15 cellular contexts compared by ENCODE assay signal in the genomic region with DNA sequence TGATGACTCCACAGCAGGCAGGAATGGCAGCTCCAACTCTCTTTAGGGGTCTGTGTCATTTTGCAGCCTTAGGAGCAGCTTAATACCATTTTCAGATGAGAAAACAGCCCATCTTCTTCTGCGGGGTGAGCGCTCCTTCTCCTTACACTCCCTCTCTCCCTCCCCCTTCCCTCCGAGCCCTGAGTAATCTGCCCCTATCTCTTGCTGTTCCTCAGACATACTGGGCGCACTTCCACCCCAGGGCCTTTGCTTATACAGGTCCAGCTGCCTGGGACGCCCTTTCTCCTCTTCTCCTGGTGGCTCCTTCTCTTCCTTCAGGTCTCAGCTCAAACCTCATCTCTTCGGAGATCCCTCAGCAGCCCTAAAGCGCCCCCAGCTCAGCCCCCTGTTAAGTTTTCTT. TPM values are rescaled to one million over a fixed set of nuclear protein-coding genes. Genes with fewer than 3 reads are reported as not detected.
DNase-seq lines count a peak whose midpoint lies in the region; ATAC-seq and TF ChIP-seq lines count a peak whose summit lies in the region.
"Had no signal": no experiment of that assay in that cellular context is flagged by ENCODE, and none has a peak within 500 bp of the region (broad histone marks: within the 10 kb centered on the region; RNA-seq: fewer than 3 reads in every experiment).

No MANE protein-coding gene starts in this region.

- no peak overlapping the region for H2BK12ac ChIP-seq in neuronal stem cell (ENCODE audit: low read length)

- CTCF ChIA-PET in HEK293 (lab: Yijun Ruan, JAX): interaction anchor here (0.6 to 1.5 kb wide), 3 partner anchors 28 to 58 kb away, joined by 3 to 10 read pairs (median 4); no protein-coding TSS in a partner anchor

- H4K8ac ChIP-seq in neuronal stem cell (ENCODE audit: low read depth, low read length): no peak overlapping the region

- no peak overlapping the region for H3K9ac ChIP-seq in neuronal stem cell (ENCODE audit: low read depth, low read length, poor library complexity)

- no peaks in the 10 kb centered on the region for H3K36me3 Mint-ChIP-seq in dendritic cell treated with granulocyte-macrophage colony-stimulating factor and Interleukin-4, amounts not matched to agents 40 ng/mL and 50 ng/mL, for 4 days (ENCODE audit: low read depth)
- H3K36me3 Mint-ChIP-seq: CD4-positive, CD25-positive, alpha-beta regulatory T cell had no signal

- H3K4ac ChIP-seq in neuronal stem cell (ENCODE audit: low read length): no peak overlapping the region

- no peaks in the 10 kb centered on the region for H3K9me3 Mint-ChIP-seq in dendritic cell treated with granulocyte-macrophage colony-stimulating factor and Interleukin-4, amounts not matched to agents 40 ng/mL and 50 ng/mL, for 4 days
- H3K9me3 Mint-ChIP-seq: CD4-positive, CD25-positive, alpha-beta regulatory T cell; HFFc6 had no signal

- H3K18ac ChIP-seq in neuronal stem cell (ENCODE audit: low read length): no peak overlapping the region

- no peak overlapping the region for H3K14ac ChIP-seq in neuronal stem cell (ENCODE audit: low read length)

- in situ Hi-C loops in GM13976 (cut with MboI; ENCODE audit: low sequenced_read_pairs, unreplicated experiment): no loop called here

- peak overlapping the region; percentile 40 for H2BK15ac ChIP-seq in neuronal stem cell (ENCODE audit: low read length)

- no peak for ATAC-seq in GM21528 (IDR thresholded peaks at IDR 0.05; ENCODE audit: low FRiP score, unreplicated experiment)

- H3K27me3 ChIP-seq in neuronal stem cell (ENCODE audit: control insufficient read depth in 3 of 3, insufficient read depth in 3 of 3, low read depth in 1 of 3, low read length in 3 of 3): no peaks in the 10 kb centered on the region
- H3K27me3 ChIP-seq: BLaER1 treated with 17β-estradiol and CSF1 and Interleukin-3, amounts not matched to agents 10 nM and 100 nM had no signal

- no peaks in the 10 kb centered on the region for H3K9me3 ChIP-seq in HEK293 (ENCODE audit: control insufficient read depth, insufficient read depth, low read depth, low read length)
- no peaks in the 10 kb centered on the region for H3K9me3 ChIP-seq in neuronal stem cell (replicated peaks in 1 of 2; ENCODE audit: control insufficient read depth in 2 of 2, insufficient read depth in 1 of 2, low read depth in 1 of 2, low read length in 2 of 2)
- H3K9me3 ChIP-seq: BLaER1 treated with 17β-estradiol and CSF1 and Interleukin-3, amounts not matched to agents 10 nM and 100 nM; HAP-1 had no signal

- no peak overlapping the region for H3K4me3 Mint-ChIP-seq in dendritic cell treated with granulocyte-macrophage colony-stimulating factor and Interleukin-4, amounts not matched to agents 40 ng/mL and 50 ng/mL, for 4 days
- H3K4me3 Mint-ChIP-seq: CD4-positive, CD25-positive, alpha-beta regulatory T cell; HFFc6 had no signal

- peak overlapping the region; percentile 8 for H2AK5ac ChIP-seq in neuronal stem cell (ENCODE audit: low read depth, low read length)

- H3K4me2 ChIP-seq in neuronal stem cell (ENCODE audit: insufficient read depth, low read length, poor library complexity, severe bottlenecking): no peak overlapping the region

- POLR2A ChIA-PET in HEK293 (lab: Yijun Ruan, JAX): no interaction called here

- no peak overlapping the region for H4K91ac ChIP-seq in neuronal stem cell (ENCODE audit: low read depth, low read length, poor library complexity)

- H3K4me1 Mint-ChIP-seq in dendritic cell treated with granulocyte-macrophage colony-stimulating factor and Interleukin-4, amounts not matched to agents 40 ng/mL and 50 ng/mL, for 4 days (ENCODE audit: low read depth): peaks cover 32% of the 10 kb centered on the region

- TF ChIP-seq CTCF in HEK293 (tag by site-specific recombination; IDR thresholded peaks at IDR 0.05) (no peak), GM13976 (IDR thresholded peaks at IDR 0.05; ENCODE audit: borderline replicate concordance, control extremely low read depth, extremely low read depth, insufficient read depth, missing control alignments) (no peak)

- peaks cover 11% of the 10 kb centered on the region for H3K27me3 Mint-ChIP-seq in dendritic cell treated with granulocyte-macrophage colony-stimulating factor and Interleukin-4, amounts not matched to agents 40 ng/mL and 50 ng/mL, for 4 days
- H3K27me3 Mint-ChIP-seq: CD4-positive, CD25-positive, alpha-beta regulatory T cell had no signal

- H3K36me3 ChIP-seq in HEK293 (ENCODE audit: control insufficient read depth in 2 of 2, insufficient read depth in 1 of 2, low read length in 2 of 2) (no peaks in the 10 kb centered on the region), neuronal stem cell (replicated peaks in 1 of 2; ENCODE audit: control insufficient read depth in 2 of 2, insufficient read depth in 2 of 2, low read length in 2 of 2) (no peaks in the 10 kb centered on the region)
- H3K36me3 ChIP-seq: BLaER1 treated with 17β-estradiol and CSF1 and Interleukin-3, amounts not matched to agents 10 nM and 100 nM; HAP-1 had no signal

- intact Hi-C loops in dendritic cell treated with granulocyte-macrophage colony-stimulating factor and Interleukin-4, amounts not matched to agents 40 ng/mL and 50 ng/mL, for 4 days (cut with micrococcal nuclease): no loop called here

- H2AFZ ChIP-seq in neuronal stem cell (ENCODE audit: low read length): no peak overlapping the region

- WGBS in neuronal stem cell (ENCODE audit: extremely low coverage in 2 of 2, insufficient read length in 2 of 2, insufficient replicate concordance in 1 of 2), 2 donors: no CpG with 5 or more reads among the region's 7 CpGs

- H3K4me3 ChIP-seq in HEK293 (ENCODE audit: low read depth, low read length) (no peak overlapping the region), neuronal stem cell (ENCODE audit: low read length in 2 of 2) (no peak overlapping the region)
- H3K4me3 ChIP-seq: BLaER1 treated with 17β-estradiol and CSF1 and Interleukin-3, amounts not matched to agents 10 nM and 100 nM; HAP-1 had no signal

- H3K27ac ChIP-seq in HEK293 (ENCODE audit: extremely low read depth, low read depth, low read length): no peak overlapping the region
- no peak overlapping the region for H3K27ac ChIP-seq in neuronal stem cell (replicated peaks; ENCODE audit: low read length)

- no peaks in the 10 kb centered on the region for H3K79me1 ChIP-seq in neuronal stem cell (ENCODE audit: low read depth, low read length)

- H3K23ac ChIP-seq in neuronal stem cell (ENCODE audit: low read depth, low read length, poor library complexity): no peak overlapping the region

- H3K4me1 ChIP-seq in HEK293 (ENCODE audit: control insufficient read depth, insufficient read depth, low read length) (no peaks in the 10 kb centered on the region), neuronal stem cell (ENCODE audit: control insufficient read depth in 2 of 2, insufficient read depth in 1 of 2, low read depth in 1 of 2, low read length in 2 of 2) (peaks cover 7 to 13% of the 10 kb centered on the region in 2 donors)
- H3K4me1 ChIP-seq: HAP-1 had no signal

- no peak overlapping the region for H2BK120ac ChIP-seq in neuronal stem cell (ENCODE audit: low read depth, low read length)

- H3K27ac Mint-ChIP-seq in dendritic cell treated with granulocyte-macrophage colony-stimulating factor and Interleukin-4, amounts not matched to agents 40 ng/mL and 50 ng/mL, for 4 days: peak overlapping the region; percentile 3
- H3K27ac Mint-ChIP-seq: HFFc6 had no signal

- no peak for DNase-seq in neuronal stem cell (ENCODE audit: low spot score)
- no peak for DNase-seq in NOMO-1 (lab: John Stamatoyannopoulos, UW; ENCODE audit: unreplicated experiment in 2 of 2)
- no peak for DNase-seq in NCI-H2196 (lab: John Stamatoyannopoulos, UW; ENCODE audit: unreplicated experiment)
- no peak for DNase-seq in GM13976 (ENCODE audit: low spot score)
- DNase-seq: AML-193; CD4-positive, CD25-positive, alpha-beta regulatory T cell; DMS79 treated with DMSO at 0.1 percent for 48 hours; EL; GOT3; HFFc6 had no signal

- H2BK5ac ChIP-seq in neuronal stem cell (ENCODE audit: low read length): no peak overlapping the region

TF ChIP-seq in HEK293, 187 proteins besides CTCF, POLR2A, EP300 and RAD21:
- TF ChIP-seq ZSCAN5A (tag by site-specific recombination; IDR thresholded peaks at IDR 0.05) (no peak), ELK4 (IDR thresholded peaks at IDR 0.05; ENCODE audit: borderline replicate concordance, low read depth, low read length) (no peak), ZNF623 (tag by site-specific recombination; IDR thresholded peaks at IDR 0.05) (peak; percentile 93)

RNA-seq across cellular contexts. Expression of gene SNAI1, which starts 54.8 kb away (rescaled TPM):
- 3.5 TPM for polyA plus RNA-seq in neuronal stem cell (2013, experiment 1 of 2)
- polyA plus RNA-seq in neuronal stem cell (2013, experiment 2 of 2): 3.7 TPM
